Comparison of ENCODE assay signal across 29 cellular contexts in the genomic region with DNA sequence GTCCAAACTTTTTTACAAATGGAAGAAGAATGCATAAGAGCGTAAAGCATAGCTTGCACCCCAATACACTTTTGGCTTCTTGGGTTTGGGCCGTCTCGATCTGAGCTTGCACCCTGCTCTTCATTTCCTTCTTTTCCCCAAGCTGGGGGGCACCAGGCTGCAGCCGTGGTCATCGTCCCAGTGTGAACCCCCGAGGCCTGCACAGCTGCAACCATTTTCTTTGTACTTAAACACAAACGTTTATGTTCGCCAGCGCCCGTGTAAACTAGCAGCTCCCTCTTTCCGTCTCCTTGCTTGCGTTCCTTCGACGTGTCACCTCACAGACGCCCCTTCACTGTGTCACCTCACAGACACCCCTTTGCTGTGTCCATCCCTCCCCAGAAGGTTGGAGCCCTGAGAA. TPM values are rescaled to one million over a fixed set of nuclear protein-coding genes. Genes with fewer than 3 reads are reported as not detected.
"Had no signal": no experiment of that assay in that cellular context is flagged by ENCODE, and none has a peak within 500 bp of the region (broad histone marks: within the 10 kb centered on the region; RNA-seq: fewer than 3 reads in every experiment).

No MANE protein-coding gene starts in this region.

- H3K4me1 ChIP-seq: adrenal gland, ascending aorta, pancreas, psoas muscle, right atrium auricular region, tibial artery had no signal

- DNase-seq: activated B cell treated with CpG ODN at 0.5 μM for 24 hours; brain microvascular endothelial cell; foreskin melanocyte; kidney glomerular epithelial cell; stimulated activated naive CD8-positive, alpha-beta T cell treated with anti-CD3 and anti-CD28 coated beads, Interleukin-15, amount 100 ng/mL, for 72 hours; tibial artery had no signal

- H3K4me3 ChIP-seq: adrenal gland, ascending aorta, dorsolateral prefrontal cortex, hepatocyte, pancreas, psoas muscle, right atrium auricular region, skin epidermis, tibial artery had no signal

- H3K27me3 ChIP-seq: ascending aorta, pancreas, right atrium auricular region had no signal

- H3K9me3 Mint-ChIP-seq: activated B cell treated with CpG ODN at 0.5 μM for 24 hours; activated T-cell treated with anti-CD3 and anti-CD28 coated beads, Interleukin-2, amount 50 U/mL, for 24 hours; activated T-helper 2 cell treated with anti-CD3 and anti-CD28 coated beads, Interferon-gamma antibody, Interleukin-2, Interleukin-4, amounts not matched to agents 10 μg/mL and 5 μg/mL and 100 μg/mL, durations not matched to agents 14 hours and 24 hours and 36 hours; effector memory CD8-positive, alpha-beta T cell; immature natural killer cell; memory B cell; nephron; stimulated activated effector memory CD8-positive, alpha-beta T cell treated with anti-CD3 and anti-CD28 coated beads, Interleukin-12 subunit alpha, Interleukin-12 subunit beta, amount 100 ng/mL, for 72 hours; stimulated activated naive CD8-positive, alpha-beta T cell treated with anti-CD3 and anti-CD28 coated beads, Interleukin-15, amount 100 ng/mL, for 72 hours had no signal

- H3K36me3 ChIP-seq: adrenal gland, ascending aorta, brain microvascular endothelial cell, neutrophil, pancreas, right atrium auricular region, tibial artery had no signal

- H3K4me3 Mint-ChIP-seq: activated B cell treated with CpG ODN at 0.5 μM for 24 hours; activated CD4-positive, alpha-beta T cell treated with anti-CD3 and anti-CD28 coated beads for 36 hours; activated naive CD8-positive, alpha-beta T cell; activated T-cell treated with anti-CD3 and anti-CD28 coated beads, Interleukin-2, amount 50 U/mL, for 24 hours; effector memory CD8-positive, alpha-beta T cell; immature natural killer cell; memory B cell; nephron; stimulated activated effector memory CD8-positive, alpha-beta T cell treated with anti-CD3 and anti-CD28 coated beads, Interleukin-12 subunit alpha, Interleukin-12 subunit beta, amount 100 ng/mL, for 72 hours; stimulated activated naive CD8-positive, alpha-beta T cell treated with anti-CD3 and anti-CD28 coated beads, Interleukin-15, amount 100 ng/mL, for 72 hours had no signal

- H3K36me3 Mint-ChIP-seq: activated naive CD8-positive, alpha-beta T cell; immature natural killer cell; memory B cell; stimulated activated effector memory CD8-positive, alpha-beta T cell treated with anti-CD3 and anti-CD28 coated beads, Interleukin-12 subunit alpha, Interleukin-12 subunit beta, amount 100 ng/mL, for 72 hours had no signal

- H3K9me3 ChIP-seq: adrenal gland, ascending aorta, neutrophil, pancreas, psoas muscle, right atrium auricular region, tibial artery had no signal

- H3K4me1 Mint-ChIP-seq: activated CD4-positive, alpha-beta T cell treated with anti-CD3 and anti-CD28 coated beads for 36 hours; immature natural killer cell; memory B cell; nephron; stimulated activated naive CD8-positive, alpha-beta T cell treated with anti-CD3 and anti-CD28 coated beads, Interleukin-15, amount 100 ng/mL, for 72 hours had no signal

- ATAC-seq: stimulated activated effector memory CD8-positive, alpha-beta T cell treated with anti-CD3 and anti-CD28 coated beads, Interleukin-12 subunit alpha, Interleukin-12 subunit beta, amount 100 ng/mL, for 72 hours; stimulated activated naive CD8-positive, alpha-beta T cell treated with anti-CD3 and anti-CD28 coated beads, Interleukin-15, amount 100 ng/mL, for 72 hours had no signal

- H3K27ac ChIP-seq: adrenal gland, ascending aorta, brain microvascular endothelial cell, dorsolateral prefrontal cortex, hepatocyte, neutrophil, pancreas, psoas muscle, right atrium auricular region, skin epidermis, tibial artery had no signal

- H3K27ac Mint-ChIP-seq: activated B cell treated with CpG ODN at 0.5 μM for 24 hours; activated CD4-positive, alpha-beta T cell treated with anti-CD3 and anti-CD28 coated beads for 36 hours; activated naive CD8-positive, alpha-beta T cell; activated T-cell treated with anti-CD3 and anti-CD28 coated beads, Interleukin-2, amount 50 U/mL, for 24 hours; activated T-helper 2 cell treated with anti-CD3 and anti-CD28 coated beads, Interferon-gamma antibody, Interleukin-2, Interleukin-4, amounts not matched to agents 10 μg/mL and 5 μg/mL and 100 μg/mL, durations not matched to agents 14 hours and 24 hours and 36 hours; effector memory CD8-positive, alpha-beta T cell; immature natural killer cell; memory B cell; nephron; stimulated activated effector memory CD8-positive, alpha-beta T cell treated with anti-CD3 and anti-CD28 coated beads, Interleukin-12 subunit alpha, Interleukin-12 subunit beta, amount 100 ng/mL, for 72 hours; stimulated activated naive CD8-positive, alpha-beta T cell treated with anti-CD3 and anti-CD28 coated beads, Interleukin-15, amount 100 ng/mL, for 72 hours had no signal

RNA-seq across cellular contexts. Expression of gene KRTAP5-5, which starts 10.1 kb away (rescaled TPM):
- total RNA-seq: activated B cell treated with CpG ODN at 0.5 μM for 24 hours; activated CD4-positive, alpha-beta T cell treated with anti-CD3 and anti-CD28 coated beads for 36 hours; activated T-helper 2 cell treated with anti-CD3 and anti-CD28 coated beads, Interferon-gamma antibody, Interleukin-2, Interleukin-4, amounts not matched to agents 10 μg/mL and 5 μg/mL and 100 μg/mL, durations not matched to agents 14 hours and 24 hours and 36 hours; adrenal gland; ascending aorta; endothelial cell of umbilical vein; esophagus mucosa; hepatocyte; left ventricle myocardium superior; myocyte; pancreas; psoas muscle; right atrium auricular region; urinary bladder had no signal
- polyA plus RNA-seq: adrenal gland, endothelial cell of umbilical vein, immature natural killer cell, psoas muscle, urinary bladder had no signal

RNA-seq across cellular contexts. Expression of gene KRTAP5-4, which starts 17.7 kb away (rescaled TPM):
- total RNA-seq: activated B cell treated with CpG ODN at 0.5 μM for 24 hours; activated CD4-positive, alpha-beta T cell treated with anti-CD3 and anti-CD28 coated beads for 36 hours; activated T-helper 2 cell treated with anti-CD3 and anti-CD28 coated beads, Interferon-gamma antibody, Interleukin-2, Interleukin-4, amounts not matched to agents 10 μg/mL and 5 μg/mL and 100 μg/mL, durations not matched to agents 14 hours and 24 hours and 36 hours; adrenal gland; ascending aorta; dorsolateral prefrontal cortex; endothelial cell of umbilical vein; esophagus mucosa; hepatocyte; left ventricle myocardium superior; myocyte; pancreas; psoas muscle; right atrium auricular region; urinary bladder had no signal
- polyA plus RNA-seq: adrenal gland, endothelial cell of umbilical vein, hepatocyte, immature natural killer cell, pancreas, psoas muscle, urinary bladder had no signal

RNA-seq across cellular contexts. Expression of gene KRTAP5-3, which starts 31.4 kb away (rescaled TPM):
- total RNA-seq: activated B cell treated with CpG ODN at 0.5 μM for 24 hours; activated CD4-positive, alpha-beta T cell treated with anti-CD3 and anti-CD28 coated beads for 36 hours; activated T-helper 2 cell treated with anti-CD3 and anti-CD28 coated beads, Interferon-gamma antibody, Interleukin-2, Interleukin-4, amounts not matched to agents 10 μg/mL and 5 μg/mL and 100 μg/mL, durations not matched to agents 14 hours and 24 hours and 36 hours; adrenal gland; ascending aorta; dorsolateral prefrontal cortex; endothelial cell of umbilical vein; esophagus mucosa; hepatocyte; left ventricle myocardium superior; myocyte; pancreas; psoas muscle; right atrium auricular region; urinary bladder had no signal
- polyA plus RNA-seq: adrenal gland, endothelial cell of umbilical vein, hepatocyte, immature natural killer cell, pancreas, psoas muscle, urinary bladder had no signal

RNA-seq across cellular contexts. Expression of gene KRTAP5-2, which starts 41.6 kb away (rescaled TPM):
- total RNA-seq: activated B cell treated with CpG ODN at 0.5 μM for 24 hours; activated CD4-positive, alpha-beta T cell treated with anti-CD3 and anti-CD28 coated beads for 36 hours; activated T-helper 2 cell treated with anti-CD3 and anti-CD28 coated beads, Interferon-gamma antibody, Interleukin-2, Interleukin-4, amounts not matched to agents 10 μg/mL and 5 μg/mL and 100 μg/mL, durations not matched to agents 14 hours and 24 hours and 36 hours; adrenal gland; ascending aorta; endothelial cell of umbilical vein; esophagus mucosa; hepatocyte; left ventricle myocardium superior; myocyte; pancreas; psoas muscle; right atrium auricular region; urinary bladder had no signal
- polyA plus RNA-seq: adrenal gland, endothelial cell of umbilical vein, hepatocyte, immature natural killer cell, psoas muscle, urinary bladder had no signal

RNA-seq across cellular contexts. Expression of gene KRTAP5-1, which starts 54.6 kb away (rescaled TPM):
- total RNA-seq: activated B cell treated with CpG ODN at 0.5 μM for 24 hours; activated CD4-positive, alpha-beta T cell treated with anti-CD3 and anti-CD28 coated beads for 36 hours; activated T-helper 2 cell treated with anti-CD3 and anti-CD28 coated beads, Interferon-gamma antibody, Interleukin-2, Interleukin-4, amounts not matched to agents 10 μg/mL and 5 μg/mL and 100 μg/mL, durations not matched to agents 14 hours and 24 hours and 36 hours; adrenal gland; ascending aorta; dorsolateral prefrontal cortex; endothelial cell of umbilical vein; esophagus mucosa; hepatocyte; left ventricle myocardium superior; myocyte; pancreas; psoas muscle; right atrium auricular region; urinary bladder had no signal
- polyA plus RNA-seq: endothelial cell of umbilical vein, hepatocyte, immature natural killer cell, psoas muscle, urinary bladder had no signal
